In the genomic region with DNA sequence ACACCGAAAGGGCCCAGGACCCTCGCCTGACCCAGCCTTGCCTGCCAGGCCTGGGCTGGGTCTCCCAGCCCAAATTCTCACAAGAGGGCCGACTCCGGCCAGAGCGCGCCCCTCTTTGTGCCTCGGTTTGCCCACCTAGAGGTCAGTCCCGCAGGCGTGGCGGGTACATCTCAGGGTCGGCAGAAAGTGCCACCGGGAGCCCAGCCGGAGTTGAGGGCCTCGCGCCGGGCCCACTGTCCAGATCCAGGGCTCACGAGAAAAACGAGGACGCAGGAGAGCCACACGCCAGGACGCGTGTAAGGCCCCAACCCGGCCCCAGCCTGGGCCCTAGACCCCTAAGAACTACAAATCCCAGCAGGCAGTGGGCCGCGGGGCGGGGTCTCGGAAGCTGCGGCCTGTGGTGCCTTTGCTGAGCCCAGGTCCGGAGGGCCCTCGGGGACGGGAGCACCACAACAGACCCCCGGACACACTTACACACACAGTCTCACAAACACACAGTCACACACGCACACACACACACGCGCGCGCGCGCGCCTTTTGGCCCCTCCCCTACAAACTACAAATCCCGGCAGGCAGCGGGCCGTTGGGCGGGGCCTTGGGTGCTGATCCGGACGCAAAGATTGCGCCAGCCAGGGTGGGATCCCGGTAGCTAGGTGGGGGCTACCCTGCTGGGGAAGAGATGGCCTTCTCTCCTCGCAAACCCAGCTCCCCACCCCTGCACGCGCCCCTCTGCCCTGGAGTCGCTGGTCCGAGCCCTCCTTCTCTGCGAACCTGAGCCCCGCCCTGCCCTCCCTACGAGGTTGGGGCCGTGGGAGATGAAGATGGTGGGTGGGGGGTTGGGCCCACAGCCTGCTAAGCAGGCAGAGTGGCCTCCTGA, we compare ENCODE assay signal across 1 cellular context.
TF ChIP-seq lines count a peak whose summit lies in the region.

TSS of gene SH2D6 (plus strand) at position 583 of the 877 bp plus-strand sequence. CDS start 10,752 bp downstream, outside the sequence.

TF ChIP-seq in K562, 482 proteins besides CTCF, POLR2A, EP300 and RAD21 (continued from another document and continues in another):
- no peak for TF ChIP-seq TSHZ1 (CRISPR knock-in tag; IDR thresholded peaks at IDR 0.05)
- TF ChIP-seq, protein P1, sequence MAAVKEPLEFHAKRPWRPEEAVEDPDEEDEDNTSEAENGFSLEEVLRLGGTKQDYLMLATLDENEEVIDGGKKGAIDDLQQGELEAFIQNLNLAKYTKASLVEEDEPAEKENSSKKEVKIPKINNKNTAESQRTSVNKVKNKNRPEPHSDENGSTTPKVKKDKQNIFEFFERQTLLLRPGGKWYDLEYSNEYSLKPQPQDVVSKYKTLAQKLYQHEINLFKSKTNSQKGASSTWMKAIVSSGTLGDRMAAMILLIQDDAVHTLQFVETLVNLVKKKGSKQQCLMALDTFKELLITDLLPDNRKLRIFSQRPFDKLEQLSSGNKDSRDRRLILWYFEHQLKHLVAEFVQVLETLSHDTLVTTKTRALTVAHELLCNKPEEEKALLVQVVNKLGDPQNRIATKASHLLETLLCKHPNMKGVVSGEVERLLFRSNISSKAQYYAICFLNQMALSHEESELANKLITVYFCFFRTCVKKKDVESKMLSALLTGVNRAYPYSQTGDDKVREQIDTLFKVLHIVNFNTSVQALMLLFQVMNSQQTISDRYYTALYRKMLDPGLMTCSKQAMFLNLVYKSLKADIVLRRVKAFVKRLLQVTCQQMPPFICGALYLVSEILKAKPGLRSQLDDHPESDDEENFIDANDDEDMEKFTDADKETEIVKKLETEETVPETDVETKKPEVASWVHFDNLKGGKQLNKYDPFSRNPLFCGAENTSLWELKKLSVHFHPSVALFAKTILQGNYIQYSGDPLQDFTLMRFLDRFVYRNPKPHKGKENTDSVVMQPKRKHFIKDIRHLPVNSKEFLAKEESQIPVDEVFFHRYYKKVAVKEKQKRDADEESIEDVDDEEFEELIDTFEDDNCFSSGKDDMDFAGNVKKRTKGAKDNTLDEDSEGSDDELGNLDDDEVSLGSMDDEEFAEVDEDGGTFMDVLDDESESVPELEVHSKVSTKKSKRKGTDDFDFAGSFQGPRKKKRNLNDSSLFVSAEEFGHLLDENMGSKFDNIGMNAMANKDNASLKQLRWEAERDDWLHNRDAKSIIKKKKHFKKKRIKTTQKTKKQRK (IDR thresholded peaks at IDR 0.05; ENCODE audit: borderline replicate concordance, low read depth, low read length) = no peak
- 0 out of 2 replicates have a peak, but pooled peaks have one; percentile 15 for TF ChIP-seq ZNF24 (IDR thresholded peaks at IDR 0.05)
- peak; percentile 33 for TF ChIP-seq HNRNPLL (IDR thresholded peaks at IDR 0.05; ENCODE audit: low read depth, low read length, poor library complexity, severe bottlenecking)
- TF ChIP-seq GABPA (tag; conservative IDR thresholded peaks at IDR 0.05; ENCODE audit: low read depth) = peak; percentile 68
- TF ChIP-seq ZNF253 (CRISPR knock-in tag; conservative IDR thresholded peaks at IDR 0.05) = no peak
- peak; percentile 68; the same call in 1 of the 2 replicates for TF ChIP-seq GTF2E2 (tag; IDR thresholded peaks at IDR 0.05)
- TF ChIP-seq NR4A1 (CRISPR knock-in tag; IDR thresholded peaks at IDR 0.05) = 0 out of 2 replicates have a peak, but pooled peaks have one; percentile 43
- peak; percentile 89 for TF ChIP-seq NR4A1 (tag; IDR thresholded peaks at IDR 0.05)
- TF ChIP-seq ZNF347 (CRISPR knock-in tag; IDR thresholded peaks at IDR 0.05; ENCODE audit: low read depth) = no peak
- TF ChIP-seq MTA3 (IDR thresholded peaks at IDR 0.05; ENCODE audit: borderline replicate concordance) = peak; percentile 61
- peak; percentile 41 for TF ChIP-seq TAF9B (IDR thresholded peaks at IDR 0.05; ENCODE audit: partially characterized antibody)
- TF ChIP-seq KDM5B (IDR thresholded peaks at IDR 0.05; ENCODE audit: insufficient replicate concordance, low read depth, low read length) = peak; percentile 65
- no peak for TF ChIP-seq NR2F6 (CRISPR knock-in tag; IDR thresholded peaks at IDR 0.05)
- 0 out of 2 replicates have a peak, but pooled peaks have one; percentile 48 for TF ChIP-seq CAMTA2 (CRISPR knock-in tag; conservative IDR thresholded peaks at IDR 0.05)
- TF ChIP-seq ZNF592 (IDR thresholded peaks at IDR 0.05) = peak; percentile 97
- TF ChIP-seq AFF4 (CRISPR knock-in tag; IDR thresholded peaks at IDR 0.05) = peak; percentile 59; the same call in 1 of the 2 replicates
- peak; percentile 18; the same call in 1 of the 2 replicates for TF ChIP-seq ZBTB12 (CRISPR knock-in tag; IDR thresholded peaks at IDR 0.05)
- TF ChIP-seq HDAC1 (IDR thresholded peaks at IDR 0.05) = 0 out of 4 replicates have a peak, but pooled peaks of 1 of the 2 experiments have one; percentile 40
- TF ChIP-seq ZNF232 (CRISPR knock-in tag; IDR thresholded peaks at IDR 0.05) = peak; percentile 83; the same call in 1 of the 2 replicates
- TF ChIP-seq TBL1XR1 (IDR thresholded peaks at IDR 0.05; ENCODE audit: low read length in 2 of 2) = peak in 1 of 2 experiments; percentile 50; a peak in 1 of 4 replicates
- no peak for TF ChIP-seq CUX1 (CRISPR knock-in tag; IDR thresholded peaks at IDR 0.05)
- TF ChIP-seq, protein P2, sequence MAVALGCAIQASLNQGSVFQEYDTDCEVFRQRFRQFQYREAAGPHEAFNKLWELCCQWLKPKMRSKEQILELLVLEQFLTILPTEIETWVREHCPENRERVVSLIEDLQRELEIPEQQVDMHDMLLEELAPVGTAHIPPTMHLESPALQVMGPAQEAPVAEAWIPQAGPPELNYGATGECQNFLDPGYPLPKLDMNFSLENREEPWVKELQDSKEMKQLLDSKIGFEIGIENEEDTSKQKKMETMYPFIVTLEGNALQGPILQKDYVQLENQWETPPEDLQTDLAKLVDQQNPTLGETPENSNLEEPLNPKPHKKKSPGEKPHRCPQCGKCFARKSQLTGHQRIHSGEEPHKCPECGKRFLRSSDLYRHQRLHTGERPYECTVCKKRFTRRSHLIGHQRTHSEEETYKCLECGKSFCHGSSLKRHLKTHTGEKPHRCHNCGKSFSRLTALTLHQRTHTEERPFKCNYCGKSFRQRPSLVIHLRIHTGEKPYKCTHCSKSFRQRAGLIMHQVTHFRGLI (CRISPR knock-in tag; IDR thresholded peaks at IDR 0.05) = peak; percentile 67; the same call in 1 of the 2 replicates
- no peak for TF ChIP-seq ZNF23 (CRISPR knock-in tag; IDR thresholded peaks at IDR 0.05)
